25 cellular contexts compared by ENCODE assay signal in the genomic region with DNA sequence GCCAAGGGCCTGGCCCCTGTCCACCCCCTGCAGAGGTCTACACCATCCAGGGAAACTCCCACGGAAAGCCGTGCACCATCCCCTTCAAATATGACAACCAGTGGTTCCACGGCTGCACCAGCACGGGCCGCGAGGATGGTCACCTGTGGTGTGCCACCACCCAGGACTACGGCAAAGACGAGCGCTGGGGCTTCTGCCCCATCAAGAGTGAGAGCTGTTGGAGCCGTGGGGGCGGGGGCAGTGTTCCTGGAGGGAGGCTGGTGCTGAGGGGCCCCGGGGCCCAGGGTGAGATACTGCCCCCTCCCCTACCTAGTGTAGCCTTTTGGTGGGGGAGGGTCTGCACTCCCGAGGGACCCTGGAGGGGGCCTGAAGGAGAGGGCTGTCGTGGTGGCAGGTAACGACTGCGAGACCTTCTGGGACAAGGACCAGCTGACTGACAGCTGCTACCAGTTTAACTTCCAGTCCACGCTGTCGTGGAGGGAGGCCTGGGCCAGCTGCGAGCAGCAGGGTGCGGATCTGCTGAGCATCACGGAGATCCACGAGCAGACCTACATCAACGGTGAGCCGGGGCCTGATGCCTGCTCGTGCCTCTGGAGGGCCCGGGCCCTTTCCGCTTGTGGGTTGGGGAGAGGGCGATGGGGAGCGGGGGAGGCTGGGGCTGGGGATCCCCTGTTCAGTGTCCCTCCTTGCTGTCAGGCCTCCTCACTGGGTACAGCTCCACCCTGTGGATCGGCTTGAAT. TPM values are rescaled to one million over a fixed set of nuclear protein-coding genes. Genes with fewer than 3 reads are reported as not detected.
DNase-seq lines count a peak whose midpoint lies in the region; ATAC-seq, FAIRE-seq and TF ChIP-seq lines count a peak whose summit lies in the region.
"Had no signal": no experiment of that assay in that cellular context is flagged by ENCODE, and none has a peak within 500 bp of the region (broad histone marks: within the 10 kb centered on the region; RNA-seq: fewer than 3 reads in every experiment).

No MANE protein-coding gene starts in this region.

- no peak for TF ChIP-seq RAD21 in K562 (CRISPR knock-in tag; conservative IDR thresholded peaks at IDR 0.05 in 1 of 2, IDR thresholded peaks at IDR 0.05 in 1 of 2)

- no peak for TF ChIP-seq EP300 in K562 (IDR thresholded peaks at IDR 0.05; ENCODE audit: low read length)

- no TSS peak for BruUV-seq in K562 (replicated peaks; lab: Mats Ljungman, UMichigan)

- WGBS in K562 (ENCODE audit: insufficient coverage, low coverage, missing lambda C conversion rate): 20% methylated on average over 22 of the region's 30 CpGs

- H2AFZ ChIP-seq in K562 (ENCODE audit: low read depth, low read length): no peak overlapping the region
- H2AFZ ChIP-seq: PC-9 had no signal

- H3K4me1 ChIP-seq in K562 (replicated peaks in 1 of 2; ENCODE audit: control insufficient read depth in 2 of 2, insufficient read depth in 2 of 2, low read length in 2 of 2): peaks cover 0 to 29% of the 10 kb centered on the region in 2 experiments; a peak in 2 of 5 replicates
- H3K4me1 ChIP-seq in mucosa of descending colon (ENCODE audit: low read depth): no peaks in the 10 kb centered on the region
- H3K4me1 ChIP-seq: spleen, transverse colon had no signal

- peaks cover 3 to 11% of the 10 kb centered on the region in 2 experiments; a peak in 3 of 5 replicates for H3K27me3 ChIP-seq in K562 (ENCODE audit: control insufficient read depth in 2 of 2, insufficient read depth in 2 of 2, low read length in 2 of 2)
- H3K27me3 ChIP-seq: spleen, transverse colon had no signal

- H3K4me3 ChIP-seq in K562 (no peak overlapping the region), mucosa of descending colon (no peak overlapping the region)
- H3K4me3 ChIP-seq: PC-9, spleen, transverse colon had no signal

- FAIRE-seq in K562 (lab: Jason Lieb, UNC): no peak
- FAIRE-seq: colon had no signal

- intact Hi-C loops in K562 (cut with micrococcal nuclease) (no loop called here), posterior vena cava (cut with DNase I) (no loop called here), mucosa of descending colon (cut with DNase I, micrococcal nuclease) (no loop called here)

- H4K20me1 ChIP-seq in K562 (replicated peaks; ENCODE audit: control insufficient read depth, insufficient read depth, low read length): no peaks in the 10 kb centered on the region

- peak overlapping the region in 1 of 2 experiments; percentile 52; a peak in 1 of 4 replicates for H3K9ac ChIP-seq in K562 (ENCODE audit: insufficient read depth in 1 of 2, low read depth in 2 of 2, low read length in 2 of 2)

- H3K79me2 ChIP-seq in K562 (ENCODE audit: control insufficient read depth, insufficient read depth, low read length): no peaks in the 10 kb centered on the region

- POLR2A ChIA-PET in K562 (lab: Yijun Ruan, JAX): no interaction called here

- DNase-seq in DMS53 (lab: John Stamatoyannopoulos, UW): peak; percentile 23
- no peak for DNase-seq in DMS53 treated with DMSO at 0.1 percent for 48 hours (lab: John Stamatoyannopoulos, UW; ENCODE audit: unreplicated experiment)
- DNase-seq in D341Med (ENCODE audit: low spot score): peak; percentile 48
- DNase-seq in K562 (ENCODE audit: extremely low read depth in 1 of 4, low spot score in 3 of 4): no peak
- DNase-seq in posterior vena cava (ENCODE audit: low spot score): peak; percentile 73
- no peak for DNase-seq in putamen (ENCODE audit: low spot score)
- DNase-seq in mucosa of descending colon: no peak
- DNase-seq in SIG-M5 treated with dmso at 0.1 percent for 504 hours (lab: John Stamatoyannopoulos, UW; ENCODE audit: unreplicated experiment): no peak
- DNase-seq: 8988T; activated CD4-positive, alpha-beta T cell treated with anti-CD3 and anti-CD28 coated beads, Interleukin-2, amount 10 ng/mL, durations not matched to agents 24 days and 14 days; HFFc6; hypothalamus; NCI-H1092; NCI-H1694; PC-9; SHP77 treated with DMSO at 0.1 percent for 48 hours; spleen; stimulated activated CD8-positive, alpha-beta memory T cell treated with anti-CD3 and anti-CD28 coated beads, Interleukin-4, amount 100 ng/mL, for 48 hours; T-helper 9 cell; transverse colon had no signal

- ATAC-seq in K562 (peak; percentile 26), mucosa of descending colon (no peak)
- ATAC-seq: right cardiac atrium had no signal

- no peaks in the 10 kb centered on the region for H3K9me1 ChIP-seq in K562 (ENCODE audit: control insufficient read depth, insufficient read depth, low read length)

- no peaks in the 10 kb centered on the region for H3K36me3 ChIP-seq in K562 (ENCODE audit: control insufficient read depth, insufficient read depth, low read length)
- H3K36me3 ChIP-seq in mucosa of descending colon (ENCODE audit: low read depth): no peaks in the 10 kb centered on the region
- H3K36me3 ChIP-seq: transverse colon had no signal

- in situ Hi-C loops in K562 (cut with MboI): no loop called here

- CTCF ChIA-PET in K562 (lab: Yijun Ruan, JAX; ENCODE audit: low intra/inter-chr PET ratio): no interaction called here

- no peak overlapping the region for H3K27ac ChIP-seq in K562 (ENCODE audit: extremely low read depth, low read depth, low read length)
- H3K27ac ChIP-seq: C4-2B, epithelial cell of prostate, PC-9, spleen, transverse colon, VCaP had no signal

- no peaks in the 10 kb centered on the region for H3K9me3 ChIP-seq in K562 (replicated peaks; ENCODE audit: control insufficient read depth, insufficient read depth, low read depth, low read length)
- no peaks in the 10 kb centered on the region for H3K9me3 ChIP-seq in mucosa of descending colon
- H3K9me3 ChIP-seq: transverse colon had no signal

- no peak overlapping the region for H3K4me2 ChIP-seq in K562 (ENCODE audit: insufficient read depth, low read length)
- H3K4me2 ChIP-seq: PC-9 had no signal

- TF ChIP-seq CTCF in K562 (IDR thresholded peaks at IDR 0.05 in 2 of 3, conservative IDR thresholded peaks at IDR 0.05 in 1 of 3; ENCODE audit: insufficient read depth in 2 of 3, low read depth in 1 of 3, low read length in 3 of 3) (no peak), mucosa of descending colon (IDR thresholded peaks at IDR 0.05) (no peak)

- no peak for TF ChIP-seq POLR2A in K562 (conservative IDR thresholded peaks at IDR 0.05)

TF ChIP-seq in K562, 482 proteins besides CTCF, POLR2A, EP300 and RAD21:
- TF ChIP-seq L3MBTL2 (IDR thresholded peaks at IDR 0.05): no peak
- TF ChIP-seq, protein P1, sequence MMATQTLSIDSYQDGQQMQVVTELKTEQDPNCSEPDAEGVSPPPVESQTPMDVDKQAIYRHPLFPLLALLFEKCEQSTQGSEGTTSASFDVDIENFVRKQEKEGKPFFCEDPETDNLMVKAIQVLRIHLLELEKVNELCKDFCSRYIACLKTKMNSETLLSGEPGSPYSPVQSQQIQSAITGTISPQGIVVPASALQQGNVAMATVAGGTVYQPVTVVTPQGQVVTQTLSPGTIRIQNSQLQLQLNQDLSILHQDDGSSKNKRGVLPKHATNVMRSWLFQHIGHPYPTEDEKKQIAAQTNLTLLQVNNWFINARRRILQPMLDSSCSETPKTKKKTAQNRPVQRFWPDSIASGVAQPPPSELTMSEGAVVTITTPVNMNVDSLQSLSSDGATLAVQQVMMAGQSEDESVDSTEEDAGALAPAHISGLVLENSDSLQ (IDR thresholded peaks at IDR 0.05): peak; percentile 22; the same call in 1 of the 2 replicates
- TF ChIP-seq, protein P2, sequence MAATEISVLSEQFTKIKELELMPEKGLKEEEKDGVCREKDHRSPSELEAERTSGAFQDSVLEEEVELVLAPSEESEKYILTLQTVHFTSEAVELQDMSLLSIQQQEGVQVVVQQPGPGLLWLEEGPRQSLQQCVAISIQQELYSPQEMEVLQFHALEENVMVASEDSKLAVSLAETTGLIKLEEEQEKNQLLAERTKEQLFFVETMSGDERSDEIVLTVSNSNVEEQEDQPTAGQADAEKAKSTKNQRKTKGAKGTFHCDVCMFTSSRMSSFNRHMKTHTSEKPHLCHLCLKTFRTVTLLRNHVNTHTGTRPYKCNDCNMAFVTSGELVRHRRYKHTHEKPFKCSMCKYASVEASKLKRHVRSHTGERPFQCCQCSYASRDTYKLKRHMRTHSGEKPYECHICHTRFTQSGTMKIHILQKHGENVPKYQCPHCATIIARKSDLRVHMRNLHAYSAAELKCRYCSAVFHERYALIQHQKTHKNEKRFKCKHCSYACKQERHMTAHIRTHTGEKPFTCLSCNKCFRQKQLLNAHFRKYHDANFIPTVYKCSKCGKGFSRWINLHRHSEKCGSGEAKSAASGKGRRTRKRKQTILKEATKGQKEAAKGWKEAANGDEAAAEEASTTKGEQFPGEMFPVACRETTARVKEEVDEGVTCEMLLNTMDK (IDR thresholded peaks at IDR 0.05; ENCODE audit: borderline replicate concordance, insufficient read depth, low read depth, low read length, poor library complexity, severe bottlenecking): peak; percentile 45

RNA-seq across cellular contexts. Expression of a gene that starts 38.8 kb away (rescaled TPM):
- 13.5 and 48.4 TPM in 2 replicates for total RNA-seq in K562 (2011; cell fraction: chromatin; rRNA removed; ENCODE audit: low replicate concordance)
- total RNA-seq in K562 (2011; cell fraction: nucleolus; rRNA removed): 54.0 and 59.1 TPM in 2 replicates
- 25.0 and 27.9 TPM in 2 replicates for total RNA-seq in K562 (2011; cell fraction: nucleoplasm; rRNA removed)
- 11.5 and 19.9 TPM in 2 replicates for total RNA-seq in K562 (2014; rRNA removed)
- 2.7 and 4.1 TPM in 2 replicates for total RNA-seq in K562 (2014; rRNA removed; fragmentation: Illumina TruSeq; extraction: Trizol)
- total RNA-seq in K562 (2015; rRNA removed; fragmentation: Illumina TruSeq; extraction: Trizol): 3.8 and 4.1 TPM in 2 replicates
- 10.8 and 11.0 TPM in 2 replicates for total RNA-seq in K562 (2021)
- 9.0 and 9.2 TPM in 2 replicates for polyA plus RNA-seq in K562 (2011; rRNA removed)
- 5.1 and 16.1 TPM in 2 replicates for polyA plus RNA-seq in K562 (2011; cell fraction: cytosol; rRNA removed)
- 26.9 and 53.0 TPM in 2 replicates for polyA plus RNA-seq in K562 (2011; cell fraction: nucleus; rRNA removed)
- 15.9 and 30.3 TPM in 2 replicates for polyA plus RNA-seq in K562 (2012)
- polyA plus RNA-seq in K562 (2014; fragmentation: Illumina TruSeq; extraction: Trizol): 6.6 and 9.7 TPM in 2 replicates
- polyA plus RNA-seq in K562 (2014; fragmentation: Nextera tagmentation; extraction: Ambion mirVana): under 1 TPM; 0.28 to 0.34 TPM
- 8.1 and 11.3 TPM in 2 replicates for polyA plus RNA-seq in K562 (2014; rRNA removed)
- polyA minus RNA-seq in K562 (2011; rRNA and poly(A)+ RNA removed): 2.5 and 7.6 TPM in 2 replicates
- 7.0 and 7.5 TPM in 2 replicates for polyA minus RNA-seq in K562 (2011; cell fraction: cytosol; rRNA and poly(A)+ RNA removed)
- polyA minus RNA-seq in K562 (2011; cell fraction: nucleus; rRNA and poly(A)+ RNA removed): 11.7 and 12.7 TPM in 2 replicates
- total RNA-seq in posterior vena cava: 100 to 1,000 TPM in 1 of 2 donors, 10 to 100 TPM in 1; 60.3 to 130 TPM
- 10 to 100 TPM in 2 of 3 donors, 1 to 10 TPM in 1; 5.1 to 20.3 (median 10.8) TPM for total RNA-seq in mucosa of descending colon

Comparison
In these comparisons a context has a peak if more than half of its experiments do, and no peak if none do; other contexts are left out.
1. DNase-seq: peak in DMS53 (single experiment), D341Med (single experiment) and posterior vena cava (single experiment); none in DMS53 treated with DMSO at 0.1 percent for 48 hours (single experiment), K562 (0 of 4), putamen (single experiment), mucosa of descending colon (0 of 3) and SIG-M5 treated with dmso at 0.1 percent for 504 hours (single experiment).